ENCODE assay signal across 8 cellular contexts in genomic region chr1:39902121-39902807, GRCh38. TPM values are rescaled to one million over a fixed set of nuclear protein-coding genes. Genes with fewer than 3 reads are reported as not detected.
A peak's percentile ranks its signal among the peaks of the same experiment; 100 is the strongest.
DNase-seq lines count a peak whose midpoint lies in the region; ATAC-seq and TF ChIP-seq lines count a peak whose summit lies in the region.

No MANE protein-coding gene starts in this region.

- ATAC-seq in HG03354 (IDR thresholded peaks at IDR 0.05; ENCODE audit: poor library complexity, severe bottlenecking, unreplicated experiment), result peak; percentile 73

- TF ChIP-seq POLR2A in stomach (IDR thresholded peaks at IDR 0.05), result no peak

- TF ChIP-seq CTCF in fibroblast of pulmonary artery (IDR thresholded peaks at IDR 0.05; ENCODE audit: low read length, missing control alignments), result peak; percentile 59
- TF ChIP-seq CTCF in nephron progenitor cell (IDR thresholded peaks at IDR 0.05), result peak; percentile 58
- peak in 5 of 7 experiments; percentile 62 to 93 (median 78) for TF ChIP-seq CTCF in stomach (IDR thresholded peaks at IDR 0.05)

- H3K9me3 Mint-ChIP-seq in nephron progenitor cell, result peaks cover 3% of the 10 kb centered on the region

- H3K4me1 ChIP-seq in stomach, result peaks cover 10 to 44% (median 34%) of the 10 kb centered on the region in 4 donors

- no peaks in the 10 kb centered on the region for H3K9me3 ChIP-seq in stomach

- H3K36me3 ChIP-seq in stomach, result no peaks in the 10 kb centered on the region

- H3K4me3 ChIP-seq in fibroblast of pulmonary artery (replicated peaks; ENCODE audit: low read depth, low read length), result peak overlapping the region; percentile 61
- peak overlapping the region; percentile 64 to 78 (median 68) for H3K4me3 ChIP-seq in stomach

- H3K27ac ChIP-seq in stomach, result peak overlapping the region; percentile 79 to 88 (median 83)

- H3K4me3 Mint-ChIP-seq in nephron progenitor cell, result peak overlapping the region; percentile 79

- no peaks in the 10 kb centered on the region for H3K36me3 Mint-ChIP-seq in nephron progenitor cell (ENCODE audit: low read depth)

- TF ChIP-seq EP300 in stomach (IDR thresholded peaks at IDR 0.05), result no peak

- DNase-seq in AG08396 (ENCODE audit: low spot score), result peak; percentile 67
- peak; percentile 74 for DNase-seq in GM19238 (ENCODE audit: insufficient read length, low spot score)
- DNase-seq in NOMO-1 treated with dmso at 0.1 percent for 144 hours (lab: John Stamatoyannopoulos, UW; ENCODE audit: unreplicated experiment), result peak; percentile 48
- DNase-seq in activated T-cell treated with anti-CD3 and anti-CD28 coated beads, Interleukin-2, amount 50 U/mL, for 48 hours, result peak; percentile 75 to 79
- peak; percentile 42 for DNase-seq in fibroblast of pulmonary artery (ENCODE audit: low read depth)
- peak; percentile 73 for DNase-seq in nephron progenitor cell
- DNase-seq in stomach, result peak; percentile 92

- peaks cover 0 to 62% (median 27%) of the 10 kb centered on the region in 3 donors for H3K27me3 ChIP-seq in stomach

- H3K27me3 Mint-ChIP-seq in nephron progenitor cell (ENCODE audit: low read depth, poor library complexity), result peaks cover 44% of the 10 kb centered on the region

- intact Hi-C loops in stomach (cut with DNase I; ENCODE audit: low total_unique reads), result loop anchor here (5.0 kb wide), 1 partner anchor 85 kb away; no protein-coding TSS in a partner anchor

- WGBS in stomach, 5 donors, result 3 to 6% (median 4%) methylated on average over 34 to 46 of the region's 46 CpGs

- no peak overlapping the region for H3K27ac Mint-ChIP-seq in nephron progenitor cell

- peaks cover 35% of the 10 kb centered on the region for H3K4me1 Mint-ChIP-seq in nephron progenitor cell

RNA-seq across cellular contexts. Expression of gene MYCL, which starts 0.5 kb away (rescaled TPM):
- total RNA-seq in stomach, result 10 to 100 TPM in 1 of 5 donors, 1 to 10 TPM in 3, not detected in 1; 4.5 to 39.4 (median 5.8) TPM
- 1 to 10 TPM in 2 of 3 donors, under 1 TPM in 1; 0.61 to 4.4 (median 1.7) TPM for polyA plus RNA-seq in stomach

RNA-seq across cellular contexts. Expression of gene TRIT1, which starts 19.0 kb away (rescaled TPM):
- 10 to 100 TPM in 3 of 5 donors, 1 to 10 TPM in 2; 4.3 to 42.0 (median 10.5) TPM for total RNA-seq in stomach
- polyA plus RNA-seq in stomach, result 10 to 100 TPM; 10.3 to 18.5 (median 11.0) TPM

RNA-seq across cellular contexts. Expression of gene MFSD2A, which starts 52.7 kb away (rescaled TPM):
- 10 to 100 TPM in 1 of 5 donors, 1 to 10 TPM in 3, not detected in 1; 2.0 to 16.1 (median 7.0) TPM for total RNA-seq in stomach
- 1 to 10 TPM in 1 of 3 donors, under 1 TPM in 2; 0.75 to 9.1 (median 0.76) TPM for polyA plus RNA-seq in stomach

Comparison
In these comparisons a context has a peak if more than half of its experiments do, and no peak if none do; other contexts are left out.
1. Peak in every context shown above with its lines: DNase-seq, ATAC-seq, H3K4me3 ChIP-seq and H3K27ac ChIP-seq.
2. DNase-seq: peak in every context shown above with its lines; median percentile 92 in stomach; 77 in activated T-cell treated with anti-CD3 and anti-CD28 coated beads, Interleukin-2, amount 50 U/mL, for 48 hours; 74 in GM19238; 73 in nephron progenitor cell; 67 in AG08396; 48 in NOMO-1 treated with dmso at 0.1 percent for 144 hours; 42 in fibroblast of pulmonary artery.